Comparison of ENCODE assay signal across 8 cellular contexts in the genomic region with DNA sequence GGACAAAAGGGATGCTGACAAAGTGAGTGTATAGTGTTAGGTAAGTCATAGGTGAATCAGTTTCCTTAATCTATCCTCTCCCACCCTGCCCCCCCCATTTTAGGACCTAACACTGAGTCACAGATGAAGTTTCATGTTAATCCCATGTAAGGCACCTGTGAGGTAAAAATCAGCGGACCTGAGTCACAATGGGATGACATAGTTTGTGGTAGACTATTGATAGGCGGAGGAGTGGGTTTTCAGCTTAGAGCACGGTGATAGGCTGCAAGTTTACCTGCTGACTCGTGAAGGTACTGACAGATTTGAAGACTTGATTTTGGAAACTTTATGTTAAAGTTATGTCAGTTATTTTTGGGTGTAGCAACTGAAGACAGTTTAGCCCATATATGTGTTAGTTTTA. TPM values are rescaled to one million over a fixed set of nuclear protein-coding genes. Genes with fewer than 3 reads are reported as not detected.
DNase-seq lines count a peak whose midpoint lies in the region; ATAC-seq and TF ChIP-seq lines count a peak whose summit lies in the region.

No MANE protein-coding gene starts in this region.

- H2AFZ ChIP-seq in fibroblast of lung (ENCODE audit: low read length) = no peak overlapping the region

- no peaks in the 10 kb centered on the region for H3K27me3 ChIP-seq in HUES64 (ENCODE audit: insufficient read depth, low read length)
- no peaks in the 10 kb centered on the region for H3K27me3 ChIP-seq in fibroblast of lung (ENCODE audit: control insufficient read depth, insufficient read depth, low read length)
- no peaks in the 10 kb centered on the region for H3K27me3 ChIP-seq in gastrocnemius medialis

- peaks cover 52% of the 10 kb centered on the region for H3K4me1 Mint-ChIP-seq in activated CD8-positive, alpha-beta memory T cell treated with anti-CD3 and anti-CD28 coated beads, Interleukin-2, amount 10 ng/mL, durations not matched to agents 7 days and 5 days

- H3K9ac ChIP-seq in HUES64 (ENCODE audit: low read depth, low read length) = peak overlapping the region; percentile 95; the same call in 1 of the 2 replicates
- H3K9ac ChIP-seq in fibroblast of lung (ENCODE audit: insufficient read depth, low read length) = no peak overlapping the region

- no peaks in the 10 kb centered on the region for H3K9me3 ChIP-seq in HUES64 (ENCODE audit: insufficient read depth, low read depth, low read length)
- no peaks in the 10 kb centered on the region for H3K9me3 ChIP-seq in fibroblast of lung (ENCODE audit: control insufficient read depth, insufficient read depth, low read depth, low read length)
- no peaks in the 10 kb centered on the region for H3K9me3 ChIP-seq in gastrocnemius medialis

- H3K4me2 ChIP-seq in fibroblast of lung (ENCODE audit: extremely low read depth, insufficient read depth, low read length) = peak overlapping the region; percentile 86

- intact Hi-C loops in gastrocnemius medialis (cut with DNase I; ENCODE audit: low total_unique reads) = loop anchor here (5.0 kb wide), 1 partner anchor 89 kb away; no protein-coding TSS in a partner anchor

- peak overlapping the region; percentile 99 for H3K27ac Mint-ChIP-seq in activated CD8-positive, alpha-beta memory T cell treated with anti-CD3 and anti-CD28 coated beads, Interleukin-2, amount 10 ng/mL, durations not matched to agents 7 days and 5 days

- H3K4me3 Mint-ChIP-seq in activated CD8-positive, alpha-beta memory T cell treated with anti-CD3 and anti-CD28 coated beads, Interleukin-2, amount 10 ng/mL, durations not matched to agents 7 days and 5 days = peak overlapping the region; percentile 95

- in situ Hi-C loops in gastrocnemius medialis (cut with MboI; ENCODE audit: low sequenced_read_pairs in 4 of 4) = loop anchor here in 1 of 4 donors (5.0 to 25.0 kb wide), 2 partner anchors 89 to 279 kb away; a partner anchor contains a TSS

- CTCF ChIA-PET in activated CD8-positive, alpha-beta memory T cell treated with anti-CD3 and anti-CD28 coated beads, Interleukin-2, amount 10 ng/mL, durations not matched to agents 7 days and 5 days (lab: Charles Lee) = interaction anchor here (0.9 to 1.5 kb wide), 3 partner anchors 20 to 70 kb away, joined by 3 to 6 read pairs (median 5); a partner anchor contains a TSS

- peak; percentile 23 for ATAC-seq in GM18520 (IDR thresholded peaks at IDR 0.05; ENCODE audit: unreplicated experiment)
- ATAC-seq in activated CD8-positive, alpha-beta memory T cell treated with anti-CD3 and anti-CD28 coated beads, Interleukin-2, amount 10 ng/mL, durations not matched to agents 7 days and 5 days = peak; percentile 26
- ATAC-seq in gastrocnemius medialis = no peak

- H3K9me3 Mint-ChIP-seq in activated CD8-positive, alpha-beta memory T cell treated with anti-CD3 and anti-CD28 coated beads, Interleukin-2, amount 10 ng/mL, durations not matched to agents 7 days and 5 days (ENCODE audit: low read depth) = no peaks in the 10 kb centered on the region

- peaks cover 27% of the 10 kb centered on the region for H3K36me3 ChIP-seq in HUES64 (ENCODE audit: insufficient read depth, low read length)
- H3K36me3 ChIP-seq in fibroblast of lung (ENCODE audit: control insufficient read depth, insufficient read depth, low read length) = peaks cover 1% of the 10 kb centered on the region
- H3K36me3 ChIP-seq in gastrocnemius medialis = peaks cover 0 to 29% of the 10 kb centered on the region in 2 donors

- H3K4me1 ChIP-seq in HUES64 (ENCODE audit: insufficient read depth, low read length) = peaks cover 13% of the 10 kb centered on the region
- H3K4me1 ChIP-seq in fibroblast of lung (ENCODE audit: control insufficient read depth, extremely low read depth, insufficient read depth, low read length) = no peaks in the 10 kb centered on the region
- H3K4me1 ChIP-seq in gastrocnemius medialis = peaks cover 46 to 57% of the 10 kb centered on the region in 2 donors

- TF ChIP-seq CTCF in fibroblast of lung (conservative IDR thresholded peaks at IDR 0.05 in 1 of 2, IDR thresholded peaks at IDR 0.05 in 1 of 2; ENCODE audit: low read depth in 1 of 2, low read length in 2 of 2) (no peak), gastrocnemius medialis (IDR thresholded peaks at IDR 0.05 in 4 of 5, conservative IDR thresholded peaks at IDR 0.05 in 1 of 5) (no peak)

- H3K79me2 ChIP-seq in fibroblast of lung (ENCODE audit: control insufficient read depth, insufficient read depth, low read length) = peaks cover 20% of the 10 kb centered on the region

- H3K27ac ChIP-seq in HUES64 (ENCODE audit: low read depth, low read length) (peak overlapping the region; percentile 99), fibroblast of lung (ENCODE audit: insufficient read depth, low read length) (peak overlapping the region; percentile 98), gastrocnemius medialis (peak overlapping the region; percentile 92 to 99 (median 97))

- TF ChIP-seq POLR2A in gastrocnemius medialis (IDR thresholded peaks at IDR 0.05) = no peak

- DNase-seq in activated CD8-positive, alpha-beta memory T cell treated with anti-CD3 and anti-CD28 coated beads, Interleukin-2, amount 10 ng/mL, durations not matched to agents 7 days and 5 days = peak; percentile 84
- DNase-seq in fibroblast of lung (ENCODE audit: low read depth in 2 of 2) = peak in 1 of 2 donors; percentile 66
- DNase-seq in gastrocnemius medialis = no peak
- DNase-seq in hepatic stellate cell (ENCODE audit: low spot score) = no peak
- no peak for DNase-seq in germinal center (ENCODE audit: low spot score)
- DNase-seq in cerebellar nuclear complex (lab: John Stamatoyannopoulos, UW) = no peak

- H3K27me3 Mint-ChIP-seq in activated CD8-positive, alpha-beta memory T cell treated with anti-CD3 and anti-CD28 coated beads, Interleukin-2, amount 10 ng/mL, durations not matched to agents 7 days and 5 days = no peaks in the 10 kb centered on the region

- H4K20me1 ChIP-seq in fibroblast of lung (ENCODE audit: control insufficient read depth, extremely low read depth, insufficient read depth, low read length) = no peaks in the 10 kb centered on the region

- H3K36me3 Mint-ChIP-seq in activated CD8-positive, alpha-beta memory T cell treated with anti-CD3 and anti-CD28 coated beads, Interleukin-2, amount 10 ng/mL, durations not matched to agents 7 days and 5 days = peaks cover 28% of the 10 kb centered on the region

- H3K4me3 ChIP-seq in HUES64 (ENCODE audit: low read length) (peak overlapping the region; percentile 86), fibroblast of lung (replicated peaks in 1 of 4; ENCODE audit: control extremely low read depth in 1 of 4, insufficient read depth in 1 of 4, low read depth in 3 of 4, low read length in 4 of 4) (peak overlapping the region; percentile 80 to 96 (median 90)), gastrocnemius medialis (peak overlapping the region; percentile 64 to 97 (median 90))

- 18% methylated on average over 4 of the region's 4 CpGs for WGBS in HUES64

RNA-seq across cellular contexts. Expression of a gene that starts 1.7 kb away (rescaled TPM):
- 23.8 TPM for polyA plus RNA-seq in HUES64 (2013, experiment 1 of 2)
- polyA plus RNA-seq in HUES64 (2013, experiment 2 of 2) = 23.6 TPM
- 10 to 100 TPM; 67.3 to 80.0 TPM for total RNA-seq in activated CD8-positive, alpha-beta memory T cell treated with anti-CD3 and anti-CD28 coated beads, Interleukin-2, amount 10 ng/mL, durations not matched to agents 7 days and 5 days
- total RNA-seq in fibroblast of lung = 57.8 and 62.3 TPM in 2 replicates
- 39.6 and 51.1 TPM in 2 replicates for polyA plus RNA-seq in fibroblast of lung
- 27.4 and 36.6 TPM in 2 replicates for polyA plus RNA-seq in fibroblast of lung (2012)
- polyA minus RNA-seq in fibroblast of lung (ENCODE audit: low replicate concordance) = 4.5 and 7.5 TPM in 2 replicates
- 100 to 1,000 TPM in 1 of 4 donors, 10 to 100 TPM in 3; 66.1 to 148 (median 68.8) TPM for total RNA-seq in gastrocnemius medialis

RNA-seq across cellular contexts. Expression of a gene that starts 6.1 kb away (rescaled TPM):
- polyA plus RNA-seq in HUES64 (2013, experiment 1 of 2) = 23.9 TPM
- polyA plus RNA-seq in HUES64 (2013, experiment 2 of 2) = 25.9 TPM
- 10 to 100 TPM; 43.5 to 50.1 TPM for total RNA-seq in activated CD8-positive, alpha-beta memory T cell treated with anti-CD3 and anti-CD28 coated beads, Interleukin-2, amount 10 ng/mL, durations not matched to agents 7 days and 5 days
- 61.4 and 81.9 TPM in 2 replicates for total RNA-seq in fibroblast of lung
- polyA plus RNA-seq in fibroblast of lung = 59.4 and 78.9 TPM in 2 replicates
- 23.7 and 29.9 TPM in 2 replicates for polyA plus RNA-seq in fibroblast of lung (2012)
- 41.1 and 78.2 TPM in 2 replicates for polyA minus RNA-seq in fibroblast of lung (ENCODE audit: low replicate concordance)
- 100 to 1,000 TPM in 3 of 4 donors, 10 to 100 TPM in 1; 78.7 to 274 (median 129) TPM for total RNA-seq in gastrocnemius medialis

Comparison
In these comparisons a context has a peak if more than half of its experiments do, and no peak if none do; other contexts are left out.
1. ATAC-seq: peak in GM18520 (single experiment) and activated CD8-positive, alpha-beta memory T cell treated with anti-CD3 and anti-CD28 coated beads, Interleukin-2, amount 10 ng/mL, durations not matched to agents 7 days and 5 days (single experiment); none in gastrocnemius medialis (0 of 2).
2. Peak in every context shown above with its lines, with median percentiles within 50 percentile points of each other: H3K27ac ChIP-seq and H3K4me3 ChIP-seq.